9 cellular contexts compared by ENCODE assay signal in genomic region chr13:50989476-50989875, GRCh38.
A peak's percentile ranks its signal among the peaks of the same experiment; 100 is the strongest.
DNase-seq lines count a peak whose midpoint lies in the region; ATAC-seq, FAIRE-seq and TF ChIP-seq lines count a peak whose summit lies in the region.
"Had no signal": no experiment of that assay in that cellular context is flagged by ENCODE, and none has a peak within 500 bp of the region (broad histone marks: within the 10 kb centered on the region; RNA-seq: fewer than 3 reads in every experiment).

No MANE protein-coding gene starts in this region.

- no peak overlapping the region for H3K27ac ChIP-seq in small intestine (ENCODE audit: low read depth in 1 of 2, low read length in 1 of 2)

- H3K9me3 Mint-ChIP-seq in activated CD4-positive, alpha-beta memory T cell treated with anti-CD3 and anti-CD28 coated beads for 36 hours, result peaks cover 5% of the 10 kb centered on the region

- FAIRE-seq in small intestine (lab: Jason Lieb, UNC), result no peak

- no peak overlapping the region for H3K27ac Mint-ChIP-seq in activated CD4-positive, alpha-beta memory T cell treated with anti-CD3 and anti-CD28 coated beads for 36 hours
- H3K27ac Mint-ChIP-seq: activated T-helper 17 cell treated with anti-CD3 and anti-CD28 coated beads, Interleukin-2, amount 50 U/mL, for 72 hours had no signal

- H3K9me3 ChIP-seq in small intestine (ENCODE audit: control insufficient read depth, low read depth), result no peaks in the 10 kb centered on the region

- intact Hi-C loops in activated CD4-positive, alpha-beta memory T cell treated with anti-CD3 and anti-CD28 coated beads for 36 hours (cut with micrococcal nuclease), result no loop called here

- TF ChIP-seq CTCF in LNCaP clone FGC (IDR thresholded peaks at IDR 0.05; ENCODE audit: control insufficient read depth, extremely low read depth, insufficient read depth), result peak; percentile 39; the same call in 1 of the 2 replicates
- peak; percentile 34 for TF ChIP-seq CTCF in astrocyte of the cerebellum (IDR thresholded peaks at IDR 0.05; ENCODE audit: low read depth, low read length, missing control alignments)

- ATAC-seq in left lobe of liver (peak; percentile 41), GM18517 (IDR thresholded peaks at IDR 0.05; ENCODE audit: unreplicated experiment) (no peak)
- ATAC-seq: activated T-helper 17 cell treated with anti-CD3 and anti-CD28 coated beads, Interleukin-2, amount 50 U/mL, for 72 hours had no signal

- H3K4me1 ChIP-seq in small intestine (ENCODE audit: control insufficient read depth in 2 of 2, insufficient read depth in 1 of 2, low read depth in 1 of 2, low read length in 1 of 2), result peaks cover 0 to 3% of the 10 kb centered on the region in 2 donors

- in situ Hi-C loops in astrocyte of the cerebellum (cut with HindIII; ENCODE audit: low sequenced_read_pairs), result no loop called here

- no peaks in the 10 kb centered on the region for H3K27me3 Mint-ChIP-seq in activated CD4-positive, alpha-beta memory T cell treated with anti-CD3 and anti-CD28 coated beads for 36 hours
- H3K27me3 Mint-ChIP-seq: activated T-helper 17 cell treated with anti-CD3 and anti-CD28 coated beads, Interleukin-2, amount 50 U/mL, for 72 hours had no signal

- no peaks in the 10 kb centered on the region for H3K27me3 ChIP-seq in small intestine (ENCODE audit: control insufficient read depth in 2 of 2, insufficient read depth in 2 of 2, low read length in 2 of 2)

- H3K4me1 Mint-ChIP-seq in activated CD4-positive, alpha-beta memory T cell treated with anti-CD3 and anti-CD28 coated beads for 36 hours (ENCODE audit: low read depth), result peaks cover 18% of the 10 kb centered on the region

- WGBS in small intestine, 3 donors, result 15 to 25% (median 21%) methylated on average over 6 of the region's 6 CpGs

- DNase-seq in Ammon's horn (ENCODE audit: low spot score), result peak; percentile 44
- DNase-seq in LNCaP clone FGC (ENCODE audit: low read depth), result no peak
- DNase-seq in astrocyte of the cerebellum (ENCODE audit: low read depth), result no peak
- no peak for DNase-seq in left lobe of liver (ENCODE audit: low spot score)
- DNase-seq in activated CD4-positive, alpha-beta memory T cell treated with anti-CD3 and anti-CD28 coated beads for 36 hours, result no peak
- DNase-seq in activated CD8-positive, alpha-beta memory T cell treated with anti-CD3 and anti-CD28 coated beads, Interleukin-2, amount 50 U/mL, for 4 hours, result no peak
- DNase-seq in small intestine, result no peak

- CTCF ChIA-PET in activated CD4-positive, alpha-beta memory T cell treated with anti-CD3 and anti-CD28 coated beads for 36 hours (lab: Charles Lee), result no interaction called here

- H3K36me3 ChIP-seq in small intestine (ENCODE audit: control insufficient read depth in 2 of 2, insufficient read depth in 2 of 2, low read length in 2 of 2), result no peaks in the 10 kb centered on the region

- no peak overlapping the region for H3K4me3 Mint-ChIP-seq in activated CD4-positive, alpha-beta memory T cell treated with anti-CD3 and anti-CD28 coated beads for 36 hours
- H3K4me3 Mint-ChIP-seq: activated T-helper 17 cell treated with anti-CD3 and anti-CD28 coated beads, Interleukin-2, amount 50 U/mL, for 72 hours had no signal

- H3K4me3 ChIP-seq in LNCaP clone FGC (ENCODE audit: low read depth, low read length) (no peak overlapping the region), astrocyte of the cerebellum (ENCODE audit: low read depth, low read length) (no peak overlapping the region), small intestine (ENCODE audit: low read depth in 1 of 2, low read length in 2 of 2) (no peak overlapping the region)

- H3K36me3 Mint-ChIP-seq in activated CD4-positive, alpha-beta memory T cell treated with anti-CD3 and anti-CD28 coated beads for 36 hours, result peaks cover 2% of the 10 kb centered on the region

- POLR2A ChIA-PET in activated CD4-positive, alpha-beta memory T cell treated with anti-CD3 and anti-CD28 coated beads for 36 hours (lab: Charles Lee), result no interaction called here
